Comparison of ENCODE assay signal across 1 cellular context in the genomic region with DNA sequence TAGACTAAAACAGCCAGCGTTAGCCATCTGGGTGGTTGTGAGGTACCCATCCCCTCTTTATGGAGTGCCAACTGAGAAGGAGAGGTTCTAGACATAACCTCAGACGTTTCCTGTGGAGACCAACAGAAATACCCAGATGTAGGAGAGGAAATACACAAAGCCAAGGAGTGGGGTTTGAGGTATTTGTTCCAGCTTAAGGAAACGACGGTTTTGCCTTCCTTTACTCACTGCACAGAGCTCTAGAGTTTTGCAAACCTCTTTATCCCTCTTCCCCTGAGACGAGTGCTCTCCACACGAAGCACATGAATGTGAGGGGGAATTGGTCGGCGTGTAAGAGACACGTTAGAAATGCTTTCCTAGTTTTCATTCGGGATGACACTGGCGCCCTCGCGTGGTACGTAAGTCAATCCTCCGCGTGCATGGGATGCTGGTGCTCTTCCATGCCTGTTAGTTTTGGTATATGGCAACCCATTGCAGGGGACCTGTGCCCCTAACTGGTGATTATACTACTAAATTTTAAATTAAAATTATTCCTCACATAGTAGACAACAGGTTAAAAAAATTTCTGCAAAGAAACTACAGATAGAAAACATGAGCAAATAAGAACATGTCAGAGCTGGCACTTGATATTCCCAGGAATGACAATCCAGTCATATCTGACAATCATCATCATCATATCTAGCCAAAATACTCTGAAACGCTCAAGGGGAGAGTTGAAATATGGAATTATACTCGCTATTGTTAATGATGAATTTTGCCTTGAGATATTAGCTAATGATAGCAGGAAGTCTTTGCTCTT.
TF ChIP-seq lines count a peak whose summit lies in the region.

No MANE protein-coding gene starts in this region.

TF ChIP-seq in GM23338, 12 proteins besides CTCF, POLR2A, EP300 and RAD21 (continued from another document):
- TF ChIP-seq, protein P1, sequence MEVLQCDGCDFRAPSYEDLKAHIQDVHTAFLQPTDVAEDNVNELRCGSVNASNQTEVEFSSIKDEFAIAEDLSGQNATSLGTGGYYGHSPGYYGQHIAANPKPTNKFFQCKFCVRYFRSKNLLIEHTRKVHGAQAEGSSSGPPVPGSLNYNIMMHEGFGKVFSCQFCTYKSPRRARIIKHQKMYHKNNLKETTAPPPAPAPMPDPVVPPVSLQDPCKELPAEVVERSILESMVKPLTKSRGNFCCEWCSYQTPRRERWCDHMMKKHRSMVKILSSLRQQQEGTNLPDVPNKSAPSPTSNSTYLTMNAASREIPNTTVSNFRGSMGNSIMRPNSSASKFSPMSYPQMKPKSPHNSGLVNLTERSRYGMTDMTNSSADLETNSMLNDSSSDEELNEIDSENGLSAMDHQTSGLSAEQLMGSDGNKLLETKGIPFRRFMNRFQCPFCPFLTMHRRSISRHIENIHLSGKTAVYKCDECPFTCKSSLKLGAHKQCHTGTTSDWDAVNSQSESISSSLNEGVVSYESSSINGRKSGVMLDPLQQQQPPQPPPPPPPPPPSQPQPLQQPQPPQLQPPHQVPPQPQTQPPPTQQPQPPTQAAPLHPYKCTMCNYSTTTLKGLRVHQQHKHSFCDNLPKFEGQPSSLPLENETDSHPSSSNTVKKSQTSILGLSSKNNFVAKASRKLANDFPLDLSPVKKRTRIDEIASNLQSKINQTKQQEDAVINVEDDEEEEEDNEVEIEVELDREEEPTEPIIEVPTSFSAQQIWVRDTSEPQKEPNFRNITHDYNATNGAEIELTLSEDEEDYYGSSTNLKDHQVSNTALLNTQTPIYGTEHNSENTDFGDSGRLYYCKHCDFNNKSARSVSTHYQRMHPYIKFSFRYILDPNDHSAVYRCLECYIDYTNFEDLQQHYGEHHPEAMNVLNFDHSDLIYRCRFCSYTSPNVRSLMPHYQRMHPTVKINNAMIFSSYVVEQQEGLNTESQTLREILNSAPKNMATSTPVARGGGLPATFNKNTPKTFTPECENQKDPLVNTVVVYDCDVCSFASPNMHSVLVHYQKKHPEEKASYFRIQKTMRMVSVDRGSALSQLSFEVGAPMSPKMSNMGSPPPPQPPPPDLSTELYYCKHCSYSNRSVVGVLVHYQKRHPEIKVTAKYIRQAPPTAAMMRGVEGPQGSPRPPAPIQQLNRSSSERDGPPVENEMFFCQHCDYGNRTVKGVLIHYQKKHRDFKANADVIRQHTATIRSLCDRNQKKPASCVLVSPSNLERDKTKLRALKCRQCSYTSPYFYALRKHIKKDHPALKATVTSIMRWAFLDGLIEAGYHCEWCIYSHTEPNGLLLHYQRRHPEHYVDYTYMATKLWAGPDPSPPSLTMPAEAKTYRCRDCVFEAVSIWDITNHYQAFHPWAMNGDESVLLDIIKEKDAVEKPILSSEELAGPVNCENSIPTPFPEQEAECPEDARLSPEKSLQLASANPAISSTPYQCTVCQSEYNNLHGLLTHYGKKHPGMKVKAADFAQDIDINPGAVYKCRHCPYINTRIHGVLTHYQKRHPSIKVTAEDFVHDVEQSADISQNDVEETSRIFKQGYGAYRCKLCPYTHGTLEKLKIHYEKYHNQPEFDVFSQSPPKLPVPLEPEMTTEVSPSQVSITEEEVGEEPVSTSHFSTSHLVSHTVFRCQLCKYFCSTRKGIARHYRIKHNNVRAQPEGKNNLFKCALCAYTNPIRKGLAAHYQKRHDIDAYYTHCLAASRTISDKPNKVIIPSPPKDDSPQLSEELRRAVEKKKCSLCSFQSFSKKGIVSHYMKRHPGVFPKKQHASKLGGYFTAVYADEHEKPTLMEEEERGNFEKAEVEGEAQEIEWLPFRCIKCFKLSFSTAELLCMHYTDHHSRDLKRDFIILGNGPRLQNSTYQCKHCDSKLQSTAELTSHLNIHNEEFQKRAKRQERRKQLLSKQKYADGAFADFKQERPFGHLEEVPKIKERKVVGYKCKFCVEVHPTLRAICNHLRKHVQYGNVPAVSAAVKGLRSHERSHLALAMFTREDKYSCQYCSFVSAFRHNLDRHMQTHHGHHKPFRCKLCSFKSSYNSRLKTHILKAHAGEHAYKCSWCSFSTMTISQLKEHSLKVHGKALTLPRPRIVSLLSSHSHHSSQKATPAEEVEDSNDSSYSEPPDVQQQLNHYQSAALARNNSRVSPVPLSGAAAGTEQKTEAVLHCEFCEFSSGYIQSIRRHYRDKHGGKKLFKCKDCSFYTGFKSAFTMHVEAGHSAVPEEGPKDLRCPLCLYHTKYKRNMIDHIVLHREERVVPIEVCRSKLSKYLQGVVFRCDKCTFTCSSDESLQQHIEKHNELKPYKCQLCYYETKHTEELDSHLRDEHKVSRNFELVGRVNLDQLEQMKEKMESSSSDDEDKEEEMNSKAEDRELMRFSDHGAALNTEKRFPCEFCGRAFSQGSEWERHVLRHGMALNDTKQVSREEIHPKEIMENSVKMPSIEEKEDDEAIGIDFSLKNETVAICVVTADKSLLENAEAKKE (CRISPR knock-in tag; IDR thresholded peaks at IDR 0.05): no peak
- TF ChIP-seq ZNF331 (CRISPR knock-in tag; IDR thresholded peaks at IDR 0.05; ENCODE audit: low read depth) (no peak), STAT1 (IDR thresholded peaks at IDR 0.05; ENCODE audit: unreplicated experiment) (no peak), EZH2 (IDR thresholded peaks at IDR 0.05; ENCODE audit: low read depth, unreplicated experiment) (no peak), JUNB (IDR thresholded peaks at IDR 0.05; ENCODE audit: unreplicated experiment) (no peak)
